14 cellular contexts compared by ENCODE assay signal in the genomic region with DNA sequence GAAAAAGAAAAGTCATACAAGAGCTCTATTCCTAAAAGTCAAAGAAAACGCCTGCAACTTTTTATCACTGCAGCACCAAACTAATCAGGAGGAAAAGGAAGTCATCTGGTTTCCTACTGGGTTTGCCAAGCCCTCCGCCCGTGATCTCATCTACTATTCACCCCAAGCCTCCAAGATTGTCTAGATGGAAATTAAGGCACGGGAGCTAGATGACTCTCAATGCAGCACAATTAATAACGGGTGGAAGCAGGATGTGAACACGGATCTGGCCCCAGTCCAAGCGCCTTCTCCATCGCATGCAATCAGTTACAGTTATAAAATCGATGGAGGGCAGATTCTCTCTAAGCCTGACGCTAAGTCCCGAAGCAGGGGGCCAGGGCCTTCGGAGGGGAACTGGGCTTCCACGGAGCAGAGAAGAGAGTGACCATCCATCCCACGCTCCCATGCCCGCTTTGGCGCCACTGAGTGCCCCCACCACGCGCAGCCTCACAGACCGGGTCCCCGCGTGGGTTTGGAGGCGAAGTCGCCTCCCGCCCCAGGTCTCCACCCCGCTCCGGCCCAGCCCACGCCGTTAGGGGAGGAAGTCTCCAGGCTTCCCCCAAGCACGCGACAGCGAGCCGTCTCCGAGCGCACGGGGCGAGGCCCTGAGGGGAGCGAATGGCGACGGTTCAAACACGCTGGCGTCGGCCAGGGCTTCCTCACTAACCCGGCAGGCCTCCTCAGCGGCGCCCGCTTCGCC. TPM values are rescaled to one million over a fixed set of nuclear protein-coding genes. Genes with fewer than 3 reads are reported as not detected.
A peak's percentile ranks its signal among the peaks of the same experiment; 100 is the strongest.
DNase-seq lines count a peak whose midpoint lies in the region; ATAC-seq, FAIRE-seq and TF ChIP-seq lines count a peak whose summit lies in the region.
"Had no signal": no experiment of that assay in that cellular context is flagged by ENCODE, and none has a peak within 500 bp of the region (broad histone marks: within the 10 kb centered on the region; RNA-seq: fewer than 3 reads in every experiment).

No MANE protein-coding gene starts in this region.

- H2BK12ac ChIP-seq in H1 (ENCODE audit: low read depth, low read length) = no peak overlapping the region

- no peaks in the 10 kb centered on the region for H3K23me2 ChIP-seq in H1 (ENCODE audit: low read depth, low read length)

- H3K23ac ChIP-seq in H1 (ENCODE audit: insufficient read length) = no peak overlapping the region

- H3K36me3 ChIP-seq in heart left ventricle (peaks cover 0 to 11% (median 5%) of the 10 kb centered on the region in 9 donors), H1 (ENCODE audit: control insufficient read depth in 2 of 4, insufficient read depth in 4 of 4, low read length in 3 of 4) (peaks cover 2 to 10% (median 6%) of the 10 kb centered on the region in 4 experiments; a peak in 5 of 8 replicates)

- H2BK120ac ChIP-seq in H1 (replicated peaks; ENCODE audit: low read depth, low read length) = no peak overlapping the region

- H3K79me1 ChIP-seq in H1 (ENCODE audit: low read depth, low read length) = peaks cover 11% of the 10 kb centered on the region; the same call in 1 of the 2 replicates

- H4K20me1 ChIP-seq in H1 (replicated peaks in 1 of 2; ENCODE audit: control insufficient read depth in 1 of 2, insufficient read depth in 2 of 2, low read length in 2 of 2) = peaks cover 0 to 8% of the 10 kb centered on the region in 2 experiments

- 65 to 86% (median 75%) methylated on average over 46 to 47 of the region's 47 CpGs for WGBS in heart left ventricle, 4 donors
- WGBS in H1 (ENCODE audit: extremely low coverage in 1 of 2, insufficient coverage in 1 of 2, insufficient read length in 1 of 2, insufficient replicate concordance in 2 of 2, low coverage in 1 of 2, low lambda C conversion rate in 2 of 2, missing lambda C conversion rate in 1 of 2), 2 experiments = 93% methylated on average over 27 of the region's 47 CpGs; no CpG with 5 or more reads in 1 of the 2 experiments

- no peak for FAIRE-seq in H1 (lab: Jason Lieb, UNC)
- FAIRE-seq: urothelium cell line had no signal

- H3K4me1 ChIP-seq in heart left ventricle (peaks cover 0 to 33% (median 21%) of the 10 kb centered on the region in 12 donors), H1 (replicated peaks in 1 of 4; ENCODE audit: control insufficient read depth in 3 of 4, insufficient read depth in 4 of 4, low read length in 3 of 4) (peaks cover 0 to 6% (median 2%) of the 10 kb centered on the region in 4 experiments; a peak in 5 of 7 replicates)

- no peak overlapping the region for H3K56ac ChIP-seq in H1 (replicated peaks; ENCODE audit: insufficient read length, low read depth, low read length)

- no peak overlapping the region for H4K5ac ChIP-seq in H1 (ENCODE audit: insufficient read length, low read depth, low read length)

- no peak overlapping the region for H2BK20ac ChIP-seq in H1 (ENCODE audit: low read length)

- DNase-seq in heart left ventricle (peak; percentile 32 to 63 (median 33)), Right ventricle myocardium superior (no peak), OCI-M1 (lab: John Stamatoyannopoulos, UW) (peak; percentile 50), H1 (ENCODE audit: low read depth in 1 of 2, low spot score in 2 of 2) (no peak), pulmonary artery endothelial cell (ENCODE audit: low read depth, low spot score) (peak; percentile 88), foreskin fibroblast (no peak)
- DNase-seq in stimulated activated CD4-positive, alpha-beta T cell treated with anti-CD3 and anti-CD28 coated beads, Interleukin-2, amount 100 ng/mL, for 24 hours = no peak
- no peak for DNase-seq in stimulated activated CD4-positive, alpha-beta T cell treated with anti-CD3 and anti-CD28 coated beads, Interleukin-15, amount 100 ng/mL, for 24 hours
- DNase-seq: activated CD8-positive, alpha-beta memory T cell treated with anti-CD3 and anti-CD28 coated beads for 24 hours; cortex of kidney; NCI-H1105 treated with DMSO at 0.1 percent for 48 hours; NCI-H345; stimulated activated CD4-positive, alpha-beta T cell treated with anti-CD3 and anti-CD28 coated beads, Interleukin-1b, Interleukin-23, amount 100 ng/mL, for 48 hours had no signal

- H3K14ac ChIP-seq in H1 (ENCODE audit: insufficient read length) = no peak overlapping the region

- peak overlapping the region; percentile 51 for H4K8ac ChIP-seq in H1 (ENCODE audit: extremely low read depth, insufficient read depth, low read length)

- no peak overlapping the region for H2AK5ac ChIP-seq in H1 (ENCODE audit: low read depth, low read length)

- CTCF ChIA-PET in H1 (lab: Charles Lee; ENCODE audit: partially characterized antibody) = no interaction called here

- H4K91ac ChIP-seq in H1 (replicated peaks; ENCODE audit: insufficient read length, low read length) = no peak overlapping the region

- TF ChIP-seq CTCF in heart left ventricle (IDR thresholded peaks at IDR 0.05) (no peak), H1 (IDR thresholded peaks at IDR 0.05; ENCODE audit: control extremely low read depth in 1 of 3, insufficient read depth in 1 of 3, low read depth in 1 of 3, low read length in 3 of 3) (no peak), foreskin fibroblast (IDR thresholded peaks at IDR 0.05; ENCODE audit: low read depth, low read length) (no peak)

- no peak overlapping the region for H3K4ac ChIP-seq in H1 (replicated peaks; ENCODE audit: insufficient read length, low read depth, low read length)

- H3K9ac ChIP-seq in H1 (replicated peaks in 1 of 4; ENCODE audit: extremely low read depth in 1 of 4, low read depth in 3 of 4, low read length in 3 of 4) = no peak overlapping the region; a peak in 1 of 7 replicates

- H3K4me3 ChIP-seq in heart left ventricle = peak overlapping the region in 2 of 12 donors; percentile 16 to 21
- no peak overlapping the region for H3K4me3 ChIP-seq in H1 (ENCODE audit: extremely low read depth in 1 of 4, insufficient read depth in 2 of 4, low read depth in 3 of 4, low read length in 4 of 4)
- H3K4me3 ChIP-seq in foreskin fibroblast (ENCODE audit: low read depth in 1 of 2, low read length in 2 of 2) = no peak overlapping the region

- TF ChIP-seq POLR2A in heart left ventricle (IDR thresholded peaks at IDR 0.05) (no peak), H1 (IDR thresholded peaks at IDR 0.05; ENCODE audit: control extremely low read depth in 1 of 2, low read depth in 2 of 2, low read length in 2 of 2) (no peak)

- H3K18ac ChIP-seq in H1 (ENCODE audit: extremely low read depth, low read length) = no peak overlapping the region

- no peak overlapping the region for H2AFZ ChIP-seq in H1 (ENCODE audit: low read length)

- H3K4me2 ChIP-seq in H1 (ENCODE audit: insufficient read depth in 1 of 2, low read depth in 2 of 2, low read length in 2 of 2) = no peak overlapping the region

- ATAC-seq in heart left ventricle = peak in 2 of 4 donors; percentile 3 to 58
- ATAC-seq in Right ventricle myocardium superior (ENCODE audit: poor library complexity) = no peak

- no peak for TF ChIP-seq EP300 in H1 (IDR thresholded peaks at IDR 0.05; ENCODE audit: borderline replicate concordance in 1 of 2, low read depth in 2 of 2, low read length in 2 of 2)

- POLR2A ChIA-PET in H1 (lab: Charles Lee; ENCODE audit: partially characterized antibody) = interaction anchor here (1.0 kb wide), 1 partner anchor 71 kb away, joined by 3 read pairs; no protein-coding TSS in a partner anchor

- peaks cover 19 to 30% of the 10 kb centered on the region in 2 experiments for H3K79me2 ChIP-seq in H1 (ENCODE audit: control insufficient read depth in 1 of 2, insufficient read depth in 2 of 2, low read length in 2 of 2)

- H3K27ac ChIP-seq in heart left ventricle (peak overlapping the region in 8 of 12 donors; percentile 4 to 69 (median 49)), H1 (ENCODE audit: low read depth, low read length) (no peak overlapping the region)

- intact Hi-C loops in heart left ventricle (cut with DNase I) = loop anchor here in 2 of 10 donors (5.0 to 10.0 kb wide), 4 partner anchors 45 to 333 kb away; no protein-coding TSS in a partner anchor
- intact Hi-C loops in Right ventricle myocardium superior (cut with DNase I) = no loop called here

- TF ChIP-seq RAD21 in H1 (IDR thresholded peaks at IDR 0.05 in 1 of 2, conservative IDR thresholded peaks at IDR 0.05 in 1 of 2; ENCODE audit: low read depth in 2 of 2, low read length in 2 of 2) = no peak

- H2BK15ac ChIP-seq in H1 (ENCODE audit: low read length) = no peak overlapping the region

- no peak overlapping the region for H2BK5ac ChIP-seq in H1 (ENCODE audit: low read depth, low read length)

- H3K27me3 ChIP-seq in heart left ventricle (no peaks in the 10 kb centered on the region), H1 (replicated peaks in 1 of 4; ENCODE audit: control insufficient read depth in 3 of 4, extremely low read depth in 1 of 4, insufficient read depth in 3 of 4, low read length in 3 of 4) (peaks cover 0 to 5% (median 2%) of the 10 kb centered on the region in 4 experiments; a peak in 3 of 7 replicates)

- H3K9me3 ChIP-seq in heart left ventricle (no peaks in the 10 kb centered on the region), H1 (ENCODE audit: insufficient read depth in 2 of 2, low read depth in 1 of 2, low read length in 1 of 2) (peaks cover 0 to 5% of the 10 kb centered on the region in 2 experiments; a peak in 1 of 4 replicates)

RNA-seq across cellular contexts. Expression of a gene that starts 1.8 kb away (rescaled TPM):
- total RNA-seq in heart left ventricle = under 1 TPM in 1 of 9 donors, not detected in 8; 0.32 TPM
- polyA plus RNA-seq in heart left ventricle = under 1 TPM; 0.08 to 0.19 TPM
- not detected for total RNA-seq in Right ventricle myocardium superior
- total RNA-seq in H1 (2021; fragmentation: NEBNext Ultra II Directional; extraction: Animal tissue kit (Norgen Biotek cat#: 25700)) = 0.71 and 0.93 TPM in 2 replicates
- 0.51 and 0.52 TPM in 2 replicates for polyA plus RNA-seq in H1 (2011; rRNA removed)
- 0.83 TPM for polyA plus RNA-seq in H1 (2011; cell fraction: cytosol; rRNA removed)
- 0.76 TPM for polyA plus RNA-seq in H1 (2011; cell fraction: nucleus; rRNA removed)
- 0.50 to 0.85 TPM (median 0.63 TPM) in 4 replicates for polyA plus RNA-seq in H1 (2012, experiment 1 of 2)
- 0.30 TPM for polyA plus RNA-seq in H1 (2012, experiment 2 of 2)
- polyA plus RNA-seq in H1 (2013, experiment 1 of 2) = 0.43 TPM
- polyA plus RNA-seq in H1 (2013, experiment 2 of 2) = 0.46 TPM
- polyA minus RNA-seq in H1 (2011; rRNA and poly(A)+ RNA removed) = 0.68 and 1.1 TPM in 2 replicates
- 1.2 TPM for polyA minus RNA-seq in H1 (2011; cell fraction: cytosol; rRNA and poly(A)+ RNA removed)
- 2.4 TPM for polyA minus RNA-seq in H1 (2011; cell fraction: nucleus; rRNA and poly(A)+ RNA removed)
- 0.53 and 1.7 TPM in 2 replicates for total RNA-seq in pulmonary artery endothelial cell

RNA-seq across cellular contexts. Expression of a gene that starts 1.8 kb away (rescaled TPM):
- 10 to 100 TPM in 4 of 9 donors, 1 to 10 TPM in 5; 6.6 to 16.1 (median 9.5) TPM for total RNA-seq in heart left ventricle
- polyA plus RNA-seq in heart left ventricle = 1 to 10 TPM; 3.6 to 9.8 TPM
- 8.4 TPM for total RNA-seq in Right ventricle myocardium superior
- total RNA-seq in H1 (2021; fragmentation: NEBNext Ultra II Directional; extraction: Animal tissue kit (Norgen Biotek cat#: 25700)) = 96.7 and 97.3 TPM in 2 replicates
- polyA plus RNA-seq in H1 (2011; rRNA removed) = 25.8 and 27.0 TPM in 2 replicates
- 26.8 TPM for polyA plus RNA-seq in H1 (2011; cell fraction: cytosol; rRNA removed)
- 33.9 TPM for polyA plus RNA-seq in H1 (2011; cell fraction: nucleus; rRNA removed)
- 43.2 to 52.8 TPM (median 48.2 TPM) in 4 replicates for polyA plus RNA-seq in H1 (2012, experiment 1 of 2)
- 12.0 TPM for polyA plus RNA-seq in H1 (2012, experiment 2 of 2)
- polyA plus RNA-seq in H1 (2013, experiment 1 of 2) = 49.1 TPM
- 49.5 TPM for polyA plus RNA-seq in H1 (2013, experiment 2 of 2)
- 42.4 and 47.6 TPM in 2 replicates for polyA minus RNA-seq in H1 (2011; rRNA and poly(A)+ RNA removed)
- polyA minus RNA-seq in H1 (2011; cell fraction: cytosol; rRNA and poly(A)+ RNA removed) = 38.3 TPM
- 28.8 TPM for polyA minus RNA-seq in H1 (2011; cell fraction: nucleus; rRNA and poly(A)+ RNA removed)
- total RNA-seq in pulmonary artery endothelial cell = 44.3 and 44.8 TPM in 2 replicates

Comparison
In these comparisons a context has a peak if more than half of its experiments do, and no peak if none do; other contexts are left out.
1. DNase-seq: peak in heart left ventricle (5 of 5), OCI-M1 (single experiment) and pulmonary artery endothelial cell (single experiment); none in Right ventricle myocardium superior (single experiment), H1 (0 of 2), stimulated activated CD4-positive, alpha-beta T cell treated with anti-CD3 and anti-CD28 coated beads, Interleukin-2, amount 100 ng/mL, for 24 hours (0 of 2), foreskin fibroblast (0 of 2) and stimulated activated CD4-positive, alpha-beta T cell treated with anti-CD3 and anti-CD28 coated beads, Interleukin-15, amount 100 ng/mL, for 24 hours (single experiment).